In the genomic region with DNA sequence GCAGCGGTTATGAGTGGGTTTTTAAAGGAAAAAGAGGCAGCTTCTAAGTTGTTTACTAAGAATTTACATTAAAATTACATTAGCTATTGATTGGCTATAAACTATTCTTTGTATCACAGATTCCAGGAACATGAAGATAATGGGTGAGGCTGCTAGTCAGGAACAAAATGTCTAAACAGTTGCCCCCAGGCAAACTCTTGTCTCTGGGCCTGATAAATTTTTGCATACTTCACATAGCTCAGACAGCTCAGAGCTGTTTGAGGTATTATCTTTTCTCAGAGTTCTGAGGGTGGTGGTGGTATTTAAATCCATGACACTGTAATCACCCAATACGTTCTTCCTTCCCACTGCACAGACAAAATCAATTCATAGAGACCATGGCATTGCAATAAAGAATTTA, we compare ENCODE assay signal across 1 cellular context.
TF ChIP-seq lines count a peak whose summit lies in the region.

No MANE protein-coding gene starts in this region.

TF ChIP-seq in HepG2, 621 proteins besides CTCF, POLR2A, EP300 and RAD21 (continued from another document):
- no peak for TF ChIP-seq PRDM10 (CRISPR knock-in tag; IDR thresholded peaks at IDR 0.05; ENCODE audit: low read depth)
TF ChIP-seq in HepG2: peak in this region for 0.
